ENCODE assay signal across 21 cellular contexts in the genomic region with DNA sequence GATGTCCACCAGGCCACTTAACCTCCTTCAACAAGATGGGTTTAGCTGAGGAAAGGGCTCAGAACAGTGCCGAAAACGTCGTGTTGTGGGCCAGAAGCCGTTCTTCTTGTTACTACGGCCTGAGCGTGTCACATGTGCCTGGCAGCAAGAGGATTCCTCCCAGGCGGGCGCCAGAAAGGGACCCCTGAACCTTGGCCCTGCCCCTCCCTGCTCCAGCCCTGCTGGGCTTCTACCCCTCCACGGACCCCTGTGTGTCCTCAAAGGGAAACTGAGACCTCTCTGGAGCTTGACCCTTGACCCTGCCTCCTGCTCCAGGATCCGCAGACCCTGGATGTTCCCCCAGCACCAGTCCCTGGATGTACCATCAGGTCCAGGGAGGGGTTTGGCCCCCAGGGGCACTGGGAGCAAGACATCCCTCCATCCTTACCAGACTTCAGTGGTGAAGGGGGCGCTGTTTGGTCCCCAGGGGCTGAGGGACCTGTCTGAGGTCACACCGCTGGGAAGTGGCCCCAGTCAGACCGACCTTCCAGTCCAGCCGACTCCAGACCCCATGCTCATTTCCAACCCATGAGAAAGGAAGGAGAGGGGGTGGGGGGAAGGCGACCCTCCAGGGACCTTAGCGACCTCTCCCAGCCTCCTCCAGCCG. TPM values are rescaled to one million over a fixed set of nuclear protein-coding genes. Genes with fewer than 3 reads are reported as not detected.
DNase-seq lines count a peak whose midpoint lies in the region; ATAC-seq and TF ChIP-seq lines count a peak whose summit lies in the region.
"Had no signal": no experiment of that assay in that cellular context is flagged by ENCODE, and none has a peak within 500 bp of the region (broad histone marks: within the 10 kb centered on the region; RNA-seq: fewer than 3 reads in every experiment).

No MANE protein-coding gene starts in this region.

- no peaks in the 10 kb centered on the region for H3K36me3 ChIP-seq in right atrium auricular region
- no peaks in the 10 kb centered on the region for H3K36me3 ChIP-seq in GM23338 (ENCODE audit: insufficient read depth)
- H3K36me3 ChIP-seq: HAP-1, Peyer's patch had no signal

- H3K27me3 Mint-ChIP-seq in GM23338 (ENCODE audit: insufficient read depth, low read depth, poor library complexity) = peaks cover 21% of the 10 kb centered on the region
- peaks cover 2% of the 10 kb centered on the region for H3K27me3 Mint-ChIP-seq in glutamatergic neuron (ENCODE audit: unreplicated experiment)
- H3K27me3 Mint-ChIP-seq: CD8-positive, alpha-beta memory T cell had no signal

- H3K4me3 Mint-ChIP-seq in GM23338 = no peak overlapping the region
- no peak overlapping the region for H3K4me3 Mint-ChIP-seq in glutamatergic neuron (ENCODE audit: unreplicated experiment)
- H3K4me3 Mint-ChIP-seq: CD14-positive monocyte; CD8-positive, alpha-beta memory T cell; HFFc6; IgD-negative memory B cell had no signal

- no peaks in the 10 kb centered on the region for H3F3A ChIP-seq in GM23338 (replicated peaks; ENCODE audit: low read depth)

- WGBS in right cardiac atrium = 56% methylated on average over 17 of the region's 17 CpGs

- DNase-seq in right cardiac atrium = peak in 2 of 3 donors; percentile 27 to 28
- no peak for DNase-seq in right atrium auricular region (ENCODE audit: low spot score)
- no peak for DNase-seq in GM23338 (ENCODE audit: low spot score)
- DNase-seq in glutamatergic neuron = peak; percentile 44
- DNase-seq in cerebellar cortex (ENCODE audit: low spot score) = no peak
- no peak for DNase-seq in DMS 273 treated with DMSO at 0.1 percent for 48 hours (lab: John Stamatoyannopoulos, UW)
- DNase-seq: AML-193; CD8-positive, alpha-beta memory T cell; DND-41; HFFc6; NCI-H1048; NCI-H1694; NCI-H2029 treated with DMSO at 0.1 percent for 48 hours; NCI-H446 treated with DMSO at 0.1 percent for 48 hours; Peyer's patch had no signal

- H3K27ac Mint-ChIP-seq in GM23338 (no peak overlapping the region), glutamatergic neuron (ENCODE audit: unreplicated experiment) (no peak overlapping the region)
- H3K27ac Mint-ChIP-seq: CD14-positive monocyte; CD8-positive, alpha-beta memory T cell; HFFc6; IgD-negative memory B cell had no signal

- ATAC-seq in right cardiac atrium = no peak
- peak; percentile 8 for ATAC-seq in GM23338
- ATAC-seq in GM19324 (IDR thresholded peaks at IDR 0.05; ENCODE audit: low FRiP score, unreplicated experiment) = no peak

- H4K20me1 ChIP-seq in GM23338 (replicated peaks; ENCODE audit: insufficient read depth) = no peaks in the 10 kb centered on the region; the same call in 1 of the 2 replicates

- H3K4me3 ChIP-seq in right cardiac atrium (ENCODE audit: low read length) (no peak overlapping the region), right atrium auricular region (no peak overlapping the region), GM23338 (no peak overlapping the region)
- H3K4me3 ChIP-seq: A549, HAP-1, Peyer's patch had no signal

- H3K4me2 ChIP-seq in GM23338 = no peak overlapping the region
- H3K4me2 ChIP-seq: A549 had no signal

- H3K36me3 Mint-ChIP-seq in GM23338 (ENCODE audit: low read depth) (no peaks in the 10 kb centered on the region), glutamatergic neuron (ENCODE audit: unreplicated experiment) (no peaks in the 10 kb centered on the region)
- H3K36me3 Mint-ChIP-seq: IgD-negative memory B cell had no signal

- H3K9me3 Mint-ChIP-seq in GM23338 = no peaks in the 10 kb centered on the region
- peaks cover 4% of the 10 kb centered on the region for H3K9me3 Mint-ChIP-seq in glutamatergic neuron (ENCODE audit: unreplicated experiment)
- H3K9me3 Mint-ChIP-seq: CD14-positive monocyte; CD8-positive, alpha-beta memory T cell; HFFc6; IgD-negative memory B cell had no signal

- H3K4me1 Mint-ChIP-seq in GM23338 (peaks cover 8% of the 10 kb centered on the region; the same call in 2 of the 3 replicates), glutamatergic neuron (ENCODE audit: low read depth, unreplicated experiment) (peaks cover 2% of the 10 kb centered on the region)
- H3K4me1 Mint-ChIP-seq: CD14-positive monocyte; CD8-positive, alpha-beta memory T cell had no signal

- TF ChIP-seq CTCF in right atrium auricular region (IDR thresholded peaks at IDR 0.05) (no peak), GM23338 (conservative IDR thresholded peaks at IDR 0.05; ENCODE audit: low read depth in 2 of 2) (peak; percentile 24 to 46), glutamatergic neuron (IDR thresholded peaks at IDR 0.05; ENCODE audit: partially characterized antibody, unreplicated experiment) (no peak)

- no peaks in the 10 kb centered on the region for H3K9me3 ChIP-seq in right cardiac atrium (ENCODE audit: control insufficient read depth, low read length)
- no peaks in the 10 kb centered on the region for H3K9me3 ChIP-seq in right atrium auricular region
- H3K9me3 ChIP-seq: A549, HAP-1, Peyer's patch had no signal

- no peaks in the 10 kb centered on the region for H3K4me1 ChIP-seq in right cardiac atrium (ENCODE audit: control insufficient read depth, insufficient read depth, low read length)
- H3K4me1 ChIP-seq in right atrium auricular region = no peaks in the 10 kb centered on the region
- H3K4me1 ChIP-seq in GM23338 (ENCODE audit: insufficient read depth) = no peaks in the 10 kb centered on the region; the same call in 1 of the 2 replicates
- H3K4me1 ChIP-seq: HAP-1, Peyer's patch had no signal

- no peaks in the 10 kb centered on the region for H3K27me3 ChIP-seq in right cardiac atrium (ENCODE audit: control insufficient read depth, insufficient read depth)
- H3K27me3 ChIP-seq in right atrium auricular region = peaks cover 0 to 2% of the 10 kb centered on the region in 2 donors
- H3K27me3 ChIP-seq in GM23338 (ENCODE audit: insufficient read depth) = no peaks in the 10 kb centered on the region

- H3K27ac ChIP-seq in right cardiac atrium (ENCODE audit: low read length) (no peak overlapping the region), right atrium auricular region (no peak overlapping the region), GM23338 (ENCODE audit: low read depth) (no peak overlapping the region)
- H3K27ac ChIP-seq: A549, Peyer's patch had no signal

- H3K9me2 ChIP-seq in GM23338 (ENCODE audit: insufficient read depth) = no peaks in the 10 kb centered on the region

- no peak overlapping the region for H2AFZ ChIP-seq in GM23338

- H3K79me2 ChIP-seq in GM23338 (replicated peaks; ENCODE audit: insufficient read depth) = no peaks in the 10 kb centered on the region

- intact Hi-C loops in right cardiac atrium (cut with DNase I) = no loop called here

TF ChIP-seq in GM23338, 12 proteins besides CTCF, POLR2A, EP300 and RAD21 (continues in another document):
- TF ChIP-seq JUNB (IDR thresholded peaks at IDR 0.05; ENCODE audit: unreplicated experiment) (no peak), POLR2AphosphoS5 (IDR thresholded peaks at IDR 0.05; ENCODE audit: low read depth) (no peak), EZH2phosphoT487 (IDR thresholded peaks at IDR 0.05; ENCODE audit: unreplicated experiment) (no peak)
- TF ChIP-seq, protein P1, sequence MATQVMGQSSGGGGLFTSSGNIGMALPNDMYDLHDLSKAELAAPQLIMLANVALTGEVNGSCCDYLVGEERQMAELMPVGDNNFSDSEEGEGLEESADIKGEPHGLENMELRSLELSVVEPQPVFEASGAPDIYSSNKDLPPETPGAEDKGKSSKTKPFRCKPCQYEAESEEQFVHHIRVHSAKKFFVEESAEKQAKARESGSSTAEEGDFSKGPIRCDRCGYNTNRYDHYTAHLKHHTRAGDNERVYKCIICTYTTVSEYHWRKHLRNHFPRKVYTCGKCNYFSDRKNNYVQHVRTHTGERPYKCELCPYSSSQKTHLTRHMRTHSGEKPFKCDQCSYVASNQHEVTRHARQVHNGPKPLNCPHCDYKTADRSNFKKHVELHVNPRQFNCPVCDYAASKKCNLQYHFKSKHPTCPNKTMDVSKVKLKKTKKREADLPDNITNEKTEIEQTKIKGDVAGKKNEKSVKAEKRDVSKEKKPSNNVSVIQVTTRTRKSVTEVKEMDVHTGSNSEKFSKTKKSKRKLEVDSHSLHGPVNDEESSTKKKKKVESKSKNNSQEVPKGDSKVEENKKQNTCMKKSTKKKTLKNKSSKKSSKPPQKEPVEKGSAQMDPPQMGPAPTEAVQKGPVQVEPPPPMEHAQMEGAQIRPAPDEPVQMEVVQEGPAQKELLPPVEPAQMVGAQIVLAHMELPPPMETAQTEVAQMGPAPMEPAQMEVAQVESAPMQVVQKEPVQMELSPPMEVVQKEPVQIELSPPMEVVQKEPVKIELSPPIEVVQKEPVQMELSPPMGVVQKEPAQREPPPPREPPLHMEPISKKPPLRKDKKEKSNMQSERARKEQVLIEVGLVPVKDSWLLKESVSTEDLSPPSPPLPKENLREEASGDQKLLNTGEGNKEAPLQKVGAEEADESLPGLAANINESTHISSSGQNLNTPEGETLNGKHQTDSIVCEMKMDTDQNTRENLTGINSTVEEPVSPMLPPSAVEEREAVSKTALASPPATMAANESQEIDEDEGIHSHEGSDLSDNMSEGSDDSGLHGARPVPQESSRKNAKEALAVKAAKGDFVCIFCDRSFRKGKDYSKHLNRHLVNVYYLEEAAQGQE (IDR thresholded peaks at IDR 0.05; ENCODE audit: unreplicated experiment) = no peak

RNA-seq across cellular contexts. Expression of a gene that starts 10.1 kb away (rescaled TPM):
- total RNA-seq in right cardiac atrium = not detected
- polyA plus RNA-seq in right cardiac atrium = not detected
- total RNA-seq in right atrium auricular region = not detected
- 2.9 and 5.2 TPM in 2 replicates for total RNA-seq in GM23338 (2014; rRNA removed; shearing (Covaris generic))
- polyA plus RNA-seq in GM23338 (2016; fragmentation: Nextera tagmentation; extraction: Ambion mirVana) = 1.5 and 2.0 TPM in 2 replicates
- 13.7 TPM for total RNA-seq in glutamatergic neuron (ENCODE audit: unreplicated experiment)
- total RNA-seq: CD8-positive, alpha-beta memory T cell; HFFc6; OCI-LY7 had no signal
- polyA plus RNA-seq: A549; CD14-positive monocyte; CD8-positive, alpha-beta memory T cell; IgD-negative memory B cell had no signal

RNA-seq across cellular contexts. Expression of a gene that starts 27.1 kb away (rescaled TPM):
- total RNA-seq in right cardiac atrium (10 to 100 TPM; 20.4 to 25.7 (median 25.1) TPM), right atrium auricular region (10 to 100 TPM; 20.7 to 24.1 TPM), glutamatergic neuron (ENCODE audit: unreplicated experiment) (27.1 TPM)
- polyA plus RNA-seq in right cardiac atrium (29.2 TPM), GM23338 (2016; fragmentation: Nextera tagmentation; extraction: Ambion mirVana) (11.7 and 15.4 TPM in 2 replicates)
- 11.3 and 13.6 TPM in 2 replicates for total RNA-seq in GM23338 (2014; rRNA removed; shearing (Covaris generic))

RNA-seq across cellular contexts. Expression of a gene that starts 28.3 kb away (rescaled TPM):
- total RNA-seq in right cardiac atrium = 10 to 100 TPM; 44.1 to 61.6 (median 44.7) TPM
- 20.0 TPM for polyA plus RNA-seq in right cardiac atrium
- 10 to 100 TPM; 27.2 to 29.6 TPM for total RNA-seq in right atrium auricular region
- 24.2 and 31.2 TPM in 2 replicates for total RNA-seq in GM23338 (2014; rRNA removed; shearing (Covaris generic))
- polyA plus RNA-seq in GM23338 (2016; fragmentation: Nextera tagmentation; extraction: Ambion mirVana) = 16.6 and 19.4 TPM in 2 replicates
- 42.6 TPM for total RNA-seq in glutamatergic neuron (ENCODE audit: unreplicated experiment)

Comparison
In these comparisons a context has a peak if more than half of its experiments do, and no peak if none do; other contexts are left out.
1. DNase-seq: peak in right cardiac atrium (2 of 3) and glutamatergic neuron (single experiment); none in right atrium auricular region (single experiment), GM23338 (single experiment), cerebellar cortex (single experiment) and DMS 273 treated with DMSO at 0.1 percent for 48 hours (single experiment).
2. CTCF ChIP-seq: peak in GM23338 (2 of 2); none in right atrium auricular region (0 of 2) and glutamatergic neuron (single experiment).